Comparison of ENCODE assay signal across 8 cellular contexts in the genomic region with DNA sequence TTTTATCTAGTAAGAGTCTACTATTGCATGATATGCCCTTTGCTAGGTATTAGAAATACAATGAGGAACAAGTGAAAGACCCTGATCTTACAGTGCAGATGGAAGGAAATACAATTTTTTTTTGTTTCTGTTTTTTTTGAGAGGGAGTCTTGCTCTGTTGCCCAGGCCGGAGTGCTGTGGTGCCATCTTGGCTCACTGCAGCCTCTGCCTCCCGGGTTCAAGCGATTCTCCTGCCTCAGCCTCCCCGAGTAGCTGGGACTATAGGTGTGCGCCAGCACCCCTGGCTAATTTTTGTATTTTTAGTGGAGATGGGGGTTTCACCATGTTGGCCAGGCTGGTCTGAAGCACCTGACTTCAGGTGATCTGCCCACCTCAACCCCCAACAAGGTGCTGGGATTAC. TPM values are rescaled to one million over a fixed set of nuclear protein-coding genes. Genes with fewer than 3 reads are reported as not detected.
A peak's percentile ranks its signal among the peaks of the same experiment; 100 is the strongest.
DNase-seq lines count a peak whose midpoint lies in the region; ATAC-seq, FAIRE-seq and TF ChIP-seq lines count a peak whose summit lies in the region.
"Not testable (repeated sequence)": the region's sequence is repeated elsewhere in the genome, so short reads cannot be mapped to it uniquely, and the experiment has no call there.
"Had no signal": no experiment of that assay in that cellular context is flagged by ENCODE, and none has a peak within 500 bp of the region (broad histone marks: within the 10 kb centered on the region; RNA-seq: fewer than 3 reads in every experiment).

No MANE protein-coding gene starts in this region.

- H3K9me3 ChIP-seq in Caco-2; K562 (replicated peaks; ENCODE audit: control insufficient read depth, insufficient read depth, low read depth, low read length); cardiac muscle cell (ENCODE audit: low read depth); HepG2 (ENCODE audit: low read length); trophoblast cell (ENCODE audit: insufficient read depth, low read depth, low read length): not testable (repeated sequence)

- not testable (repeated sequence) for H3K18ac ChIP-seq in trophoblast cell (ENCODE audit: low read length)

- in situ Hi-C loops in K562 (cut with MboI); HepG2 (cut with HindIII; ENCODE audit: extremely low pct_ligation_motif_present, low pct_unique_long_range_greater_than_20kb): not testable (repeated sequence)

- not testable (repeated sequence) for H3K27me3 ChIP-seq in Caco-2 (replicated peaks; ENCODE audit: control insufficient read depth, insufficient read depth, low read length); K562 (ENCODE audit: control insufficient read depth in 2 of 2, insufficient read depth in 2 of 2, low read length in 2 of 2); cardiac muscle cell; HepG2 (ENCODE audit: control insufficient read depth in 1 of 2, insufficient read depth in 2 of 2, low read length in 2 of 2); trophoblast cell (ENCODE audit: insufficient read depth, low read length)

- H3K4me3 Mint-ChIP-seq in Caco-2 (ENCODE audit: unreplicated experiment); WTC11: not testable (repeated sequence)
- H3K4me3 Mint-ChIP-seq in neural crest cell, result peak overlapping the region; percentile 52

- H4K20me1 ChIP-seq in K562 (replicated peaks; ENCODE audit: control insufficient read depth, insufficient read depth, low read length), result not testable (repeated sequence)
- H4K20me1 ChIP-seq in HepG2 (ENCODE audit: insufficient read depth, low read length), result peaks cover 55% of the 10 kb centered on the region

- TF ChIP-seq RAD21 in K562 (CRISPR knock-in tag; conservative IDR thresholded peaks at IDR 0.05 in 1 of 2, IDR thresholded peaks at IDR 0.05 in 1 of 2); HepG2 (CRISPR knock-in tag; IDR thresholded peaks at IDR 0.05): not testable (repeated sequence)

- H3K79me2 ChIP-seq in K562 (ENCODE audit: control insufficient read depth, insufficient read depth, low read length), result peaks cover 99% of the 10 kb centered on the region
- peaks cover 97% of the 10 kb centered on the region for H3K79me2 ChIP-seq in HepG2 (ENCODE audit: insufficient read depth, low read length)
- H3K79me2 ChIP-seq in trophoblast cell (ENCODE audit: control insufficient read depth, insufficient read depth, low read length, poor library complexity), result peaks cover 35% of the 10 kb centered on the region

- not testable (repeated sequence) for H3K9me3 Mint-ChIP-seq in Caco-2 (ENCODE audit: unreplicated experiment); WTC11; neural crest cell

- peak overlapping the region; percentile 4 for H3K27ac Mint-ChIP-seq in Caco-2 (ENCODE audit: unreplicated experiment)
- not testable (repeated sequence) for H3K27ac Mint-ChIP-seq in WTC11; neural crest cell (ENCODE audit: unreplicated experiment)

- intact Hi-C loops in Caco-2 (cut with micrococcal nuclease; ENCODE audit: unreplicated experiment); K562 (cut with micrococcal nuclease); HepG2 (cut with micrococcal nuclease; ENCODE audit: unreplicated experiment): not testable (repeated sequence)

- not testable (repeated sequence) for H2BK12ac ChIP-seq in trophoblast cell (ENCODE audit: low read length)

- CTCF ChIA-PET in Caco-2 (lab: Charles Lee), result interaction anchor here (1.1 to 1.7 kb wide), 2 partner anchors 12 to 24 kb away, joined by 4 to 9 read pairs (median 5); no protein-coding TSS in a partner anchor
- CTCF ChIA-PET in WTC11 (lab: Charles Lee), result interaction anchor here (0.7 kb wide), 1 partner anchor 24 kb away, joined by 3 read pairs; no protein-coding TSS in a partner anchor
- CTCF ChIA-PET in K562 (lab: Yijun Ruan, JAX; ENCODE audit: low intra/inter-chr PET ratio); HepG2 (lab: Yijun Ruan, JAX; ENCODE audit: low intra/inter-chr PET ratio, low total read pairs): not testable (repeated sequence)

- not testable (repeated sequence) for H2BK5ac ChIP-seq in trophoblast cell (ENCODE audit: low read depth, low read length, poor library complexity)

- not testable (repeated sequence) for FAIRE-seq in K562 (lab: Jason Lieb, UNC); HepG2 (lab: Jason Lieb, UNC)

- H3K36me3 ChIP-seq in Caco-2 (ENCODE audit: control insufficient read depth, insufficient read depth, low read length) (peaks cover 11% of the 10 kb centered on the region), K562 (ENCODE audit: control insufficient read depth, insufficient read depth, low read length) (peaks cover 82% of the 10 kb centered on the region), HepG2 (replicated peaks in 1 of 2; ENCODE audit: control insufficient read depth in 1 of 2, insufficient read depth in 2 of 2, low read length in 2 of 2) (peaks cover 11 to 30% of the 10 kb centered on the region in 2 experiments), trophoblast cell (ENCODE audit: control insufficient read depth in 1 of 2, insufficient read depth in 2 of 2, low read length in 2 of 2) (peaks cover 14 to 30% of the 10 kb centered on the region in 2 experiments)
- H3K36me3 ChIP-seq in cardiac muscle cell, result not testable (repeated sequence)

- H3K4me3 ChIP-seq in Caco-2 (ENCODE audit: low read depth, low read length); K562; cardiac muscle cell; HepG2 (replicated peaks in 1 of 3; ENCODE audit: insufficient read depth in 1 of 3, low read depth in 2 of 3, low read length in 3 of 3); trophoblast cell (ENCODE audit: low read depth, low read length): not testable (repeated sequence)

- H3K23ac ChIP-seq in trophoblast cell (ENCODE audit: low read length), result not testable (repeated sequence)

- DNase-seq in Caco-2, result peak in 1 of 2 experiments; percentile 19
- not testable (repeated sequence) for DNase-seq in WTC11 (ENCODE audit: low spot score); K562 (ENCODE audit: extremely low read depth in 1 of 4, low spot score in 3 of 4); cardiac muscle cell (ENCODE audit: low read depth in 1 of 2, low spot score in 1 of 2); HepG2 (ENCODE audit: low spot score); neural crest cell (ENCODE audit: low read depth, low spot score); trophoblast cell

- not testable (repeated sequence) for H3K9ac ChIP-seq in K562 (ENCODE audit: insufficient read depth in 1 of 2, low read depth in 2 of 2, low read length in 2 of 2); HepG2 (ENCODE audit: insufficient read depth, low read depth, low read length); trophoblast cell (ENCODE audit: low read length)

- not testable (repeated sequence) for H3K9me1 ChIP-seq in K562 (ENCODE audit: control insufficient read depth, insufficient read depth, low read length)

- H4K8ac ChIP-seq in trophoblast cell (ENCODE audit: low read depth, low read length), result not testable (repeated sequence)

- TF ChIP-seq CTCF in Caco-2 (IDR thresholded peaks at IDR 0.05; ENCODE audit: insufficient read depth in 1 of 2, low read depth in 1 of 2, low read length in 1 of 2, severe bottlenecking in 1 of 2, unreplicated experiment in 1 of 2); WTC11 (IDR thresholded peaks at IDR 0.05); K562 (IDR thresholded peaks at IDR 0.05 in 2 of 3, conservative IDR thresholded peaks at IDR 0.05 in 1 of 3; ENCODE audit: insufficient read depth in 2 of 3, low read depth in 1 of 3, low read length in 3 of 3); cardiac muscle cell (IDR thresholded peaks at IDR 0.05; ENCODE audit: low read depth, low read length); HepG2 (CRISPR knock-in tag; IDR thresholded peaks at IDR 0.05); neural crest cell (conservative IDR thresholded peaks at IDR 0.05): not testable (repeated sequence)

- H4K12ac ChIP-seq in trophoblast cell (ENCODE audit: low read depth, low read length), result not testable (repeated sequence)

- TF ChIP-seq EP300 in K562 (IDR thresholded peaks at IDR 0.05; ENCODE audit: low read length); HepG2 (IDR thresholded peaks at IDR 0.05; ENCODE audit: low read depth in 2 of 2, low read length in 2 of 2); HepG2 (CRISPR knock-in tag; IDR thresholded peaks at IDR 0.05; ENCODE audit: borderline replicate concordance): not testable (repeated sequence)

- not testable (repeated sequence) for TF ChIP-seq POLR2A in K562 (conservative IDR thresholded peaks at IDR 0.05); HepG2 (IDR thresholded peaks at IDR 0.05; ENCODE audit: insufficient read depth in 1 of 2, low read depth in 2 of 2, low read length in 2 of 2)

- 96% methylated on average over 5 of the region's 5 CpGs for WGBS in K562 (ENCODE audit: insufficient coverage, low coverage, missing lambda C conversion rate)
- WGBS in HepG2 (ENCODE audit: low lambda C conversion rate), result 100% methylated on average over 5 of the region's 5 CpGs
- no CpG with 5 or more reads among the region's 5 CpGs for WGBS in trophoblast cell (ENCODE audit: extremely low coverage, insufficient coverage, insufficient read length)

- H2AFZ ChIP-seq in K562 (ENCODE audit: low read depth, low read length); HepG2 (ENCODE audit: low read length); trophoblast cell (ENCODE audit: insufficient read depth, low read length, poor library complexity): not testable (repeated sequence)

- H3K14ac ChIP-seq in trophoblast cell (ENCODE audit: low read length), result not testable (repeated sequence)

- not testable (repeated sequence) for H4K91ac ChIP-seq in trophoblast cell (ENCODE audit: low read depth, low read length)

- H3K4me1 Mint-ChIP-seq in Caco-2 (ENCODE audit: low read depth, unreplicated experiment) (peaks cover 82% of the 10 kb centered on the region), WTC11 (peaks cover 72% of the 10 kb centered on the region), neural crest cell (peaks cover 79% of the 10 kb centered on the region)

- H3K4me1 ChIP-seq in Caco-2 (peaks cover 85% of the 10 kb centered on the region), K562 (replicated peaks in 1 of 2; ENCODE audit: control insufficient read depth in 2 of 2, insufficient read depth in 2 of 2, low read length in 2 of 2) (peaks cover 8 to 12% of the 10 kb centered on the region in 2 experiments; a peak in 4 of 5 replicates), cardiac muscle cell (ENCODE audit: low read depth) (peaks cover 44% of the 10 kb centered on the region), HepG2 (ENCODE audit: insufficient read depth, low read length) (peaks cover 100% of the 10 kb centered on the region), trophoblast cell (ENCODE audit: control insufficient read depth in 1 of 2, insufficient read depth in 2 of 2, low read length in 2 of 2) (peaks cover 14 to 20% of the 10 kb centered on the region in 2 experiments)

- H2AK5ac ChIP-seq in trophoblast cell (ENCODE audit: low read length), result not testable (repeated sequence)

- not testable (repeated sequence) for H3K27me3 Mint-ChIP-seq in Caco-2 (ENCODE audit: insufficient read depth, unreplicated experiment); WTC11 (ENCODE audit: low read depth); neural crest cell (ENCODE audit: low read depth)

- peaks cover 15% of the 10 kb centered on the region for H3K79me1 ChIP-seq in trophoblast cell (ENCODE audit: low read length)

- not testable (repeated sequence) for H3K27ac ChIP-seq in K562 (ENCODE audit: extremely low read depth, low read depth, low read length); trophoblast cell (ENCODE audit: low read depth, low read length)
- H3K27ac ChIP-seq in cardiac muscle cell (peak overlapping the region; percentile 45), HepG2 (ENCODE audit: extremely low read length, insufficient read depth, low read length) (peak overlapping the region; percentile 34)

- peaks cover 95% of the 10 kb centered on the region for H3K36me3 Mint-ChIP-seq in Caco-2 (ENCODE audit: insufficient read depth, unreplicated experiment)
- H3K36me3 Mint-ChIP-seq in WTC11, result peaks cover 37% of the 10 kb centered on the region
- H3K36me3 Mint-ChIP-seq in neural crest cell (ENCODE audit: low read depth), result peaks cover 21% of the 10 kb centered on the region

- H2BK120ac ChIP-seq in trophoblast cell (ENCODE audit: insufficient read depth, low read length, poor library complexity), result not testable (repeated sequence)

- not testable (repeated sequence) for BruUV-seq in Caco-2 (replicated peaks; lab: Mats Ljungman, UMichigan); K562 (replicated peaks; lab: Mats Ljungman, UMichigan); HepG2 (replicated peaks; lab: Mats Ljungman, UMichigan)

- H3K4ac ChIP-seq in trophoblast cell (ENCODE audit: low read depth, low read length), result peak overlapping the region; percentile 86

- ATAC-seq in WTC11, K562, HepG2: not testable (repeated sequence)

- POLR2A ChIA-PET in Caco-2 (lab: Charles Lee), result interaction anchor here (0.6 to 0.7 kb wide), 2 partner anchors 11 to 15 kb away, joined by 7 to 10 read pairs; no protein-coding TSS in a partner anchor
- POLR2A ChIA-PET in WTC11 (lab: Charles Lee), result not testable (repeated sequence)
- POLR2A ChIA-PET in K562 (lab: Yijun Ruan, JAX), result interaction anchor here (0.6 to 1.8 kb wide), 4 partner anchors 9 to 31 kb away, joined by 3 to 6 read pairs (median 3); no protein-coding TSS in a partner anchor
- POLR2A ChIA-PET in HepG2 (lab: Yijun Ruan, JAX), result interaction anchor here (1.1 to 5.3 kb wide), 3 partner anchors 12 to 47 kb away, joined by 5 to 61 read pairs (median 6); a partner anchor contains a TSS

- H3K4me2 ChIP-seq in K562 (ENCODE audit: insufficient read depth, low read length); HepG2 (ENCODE audit: low read depth, low read length); trophoblast cell (ENCODE audit: low read length): not testable (repeated sequence)

RNA-seq across cellular contexts. Expression of a gene that starts 11.7 kb away (rescaled TPM):
- total RNA-seq in Caco-2 (2022), result 583 and 601 TPM in 2 replicates
- 392 to 434 TPM (median 423 TPM) in 3 replicates for total RNA-seq in WTC11 (2021)
- 94.9 and 96.9 TPM in 2 replicates for total RNA-seq in K562 (2011; cell fraction: chromatin; rRNA removed; ENCODE audit: low replicate concordance)
- 61.6 and 67.2 TPM in 2 replicates for total RNA-seq in K562 (2011; cell fraction: nucleolus; rRNA removed)
- total RNA-seq in K562 (2011; cell fraction: nucleoplasm; rRNA removed), result 82.5 and 120 TPM in 2 replicates
- total RNA-seq in K562 (2014; rRNA removed), result 53.6 and 61.6 TPM in 2 replicates
- 64.8 and 66.8 TPM in 2 replicates for total RNA-seq in K562 (2014; rRNA removed; fragmentation: Illumina TruSeq; extraction: Trizol)
- total RNA-seq in K562 (2015; rRNA removed; fragmentation: Illumina TruSeq; extraction: Trizol), result 65.5 and 72.0 TPM in 2 replicates
- total RNA-seq in K562 (2021), result 291 and 318 TPM in 2 replicates
- 27.4 and 31.8 TPM in 2 replicates for polyA plus RNA-seq in K562 (2011; rRNA removed)
- polyA plus RNA-seq in K562 (2011; cell fraction: cytosol; rRNA removed), result 27.0 and 46.4 TPM in 2 replicates
- 52.8 and 86.1 TPM in 2 replicates for polyA plus RNA-seq in K562 (2011; cell fraction: nucleus; rRNA removed)
- polyA plus RNA-seq in K562 (2012), result 50.4 and 60.4 TPM in 2 replicates
- polyA plus RNA-seq in K562 (2014; fragmentation: Illumina TruSeq; extraction: Trizol), result 71.8 and 80.4 TPM in 2 replicates
- 10 to 100 TPM; 13.0 to 13.8 TPM for polyA plus RNA-seq in K562 (2014; fragmentation: Nextera tagmentation; extraction: Ambion mirVana)
- polyA plus RNA-seq in K562 (2014; rRNA removed), result 41.5 and 47.2 TPM in 2 replicates
- 59.8 and 69.5 TPM in 2 replicates for polyA minus RNA-seq in K562 (2011; rRNA and poly(A)+ RNA removed)
- polyA minus RNA-seq in K562 (2011; cell fraction: cytosol; rRNA and poly(A)+ RNA removed), result 92.6 and 107 TPM in 2 replicates
- polyA minus RNA-seq in K562 (2011; cell fraction: nucleus; rRNA and poly(A)+ RNA removed), result 27.3 and 40.9 TPM in 2 replicates
- 55.1 and 74.0 TPM in 2 replicates for total RNA-seq in cardiac muscle cell
- 18.7 and 41.7 TPM in 2 replicates for polyA plus RNA-seq in cardiac muscle cell
- 75.1 and 116 TPM in 2 replicates for total RNA-seq in HepG2 (2016; rRNA removed; fragmentation: Illumina TruSeq; extraction: Trizol)
- 9.9 and 10.7 TPM in 2 replicates for total RNA-seq in HepG2 (2016; cell fraction: cytosol; rRNA removed; fragmentation: Illumina TruSeq; extraction: Trizol; ENCODE audit: low read depth)
- 72.3 and 98.1 TPM in 2 replicates for total RNA-seq in HepG2 (2016; cell fraction: insoluble cytoplasmic fraction; rRNA removed; fragmentation: Illumina TruSeq; extraction: Trizol)
- total RNA-seq in HepG2 (2016; cell fraction: membrane; rRNA removed; fragmentation: Illumina TruSeq; extraction: Trizol), result 48.4 and 51.3 TPM in 2 replicates
- 85.9 and 101 TPM in 2 replicates for total RNA-seq in HepG2 (2016; cell fraction: nucleus; rRNA removed; fragmentation: Illumina TruSeq; extraction: Trizol)
- 29.0 and 29.7 TPM in 2 replicates for polyA plus RNA-seq in HepG2 (2011; rRNA removed)
- 20.8 and 22.5 TPM in 2 replicates for polyA plus RNA-seq in HepG2 (2011; cell fraction: cytosol; rRNA removed)
- 55.5 and 77.0 TPM in 2 replicates for polyA plus RNA-seq in HepG2 (2011; cell fraction: nucleus; rRNA removed)
- 38.7 and 44.9 TPM in 2 replicates for polyA plus RNA-seq in HepG2 (2012)
- 5.3 and 5.9 TPM in 2 replicates for polyA plus RNA-seq in HepG2 (2016; cell fraction: cytosol; fragmentation: Illumina TruSeq; extraction: Trizol; ENCODE audit: low read depth)
- polyA plus RNA-seq in HepG2 (2016; cell fraction: insoluble cytoplasmic fraction; fragmentation: Illumina TruSeq; extraction: Trizol; ENCODE audit: low read depth), result 74.2 and 94.4 TPM in 2 replicates
- polyA plus RNA-seq in HepG2 (2016; cell fraction: membrane; fragmentation: Illumina TruSeq; extraction: Trizol; ENCODE audit: low read depth), result 16.6 and 19.1 TPM in 2 replicates
- 92.5 and 99.5 TPM in 2 replicates for polyA plus RNA-seq in HepG2 (2016; cell fraction: nucleus; fragmentation: Illumina TruSeq; extraction: Trizol; ENCODE audit: insufficient read depth, low read depth)
- 12.9 and 68.2 TPM in 2 replicates for polyA minus RNA-seq in HepG2 (2011; rRNA and poly(A)+ RNA removed; ENCODE audit: low replicate concordance)
- polyA minus RNA-seq in HepG2 (2011; cell fraction: cytosol; rRNA and poly(A)+ RNA removed), result 68.9 and 72.7 TPM in 2 replicates
- 66.3 and 72.9 TPM in 2 replicates for polyA minus RNA-seq in HepG2 (2011; cell fraction: nucleus; rRNA and poly(A)+ RNA removed)
- 536 and 543 TPM in 2 replicates for total RNA-seq in neural crest cell
- polyA plus RNA-seq in trophoblast cell (2013), result 159 and 165 TPM in 2 replicates
- total RNA-seq: CD4-positive, alpha-beta memory T cell had no signal
- polyA plus RNA-seq: CD4-positive, alpha-beta memory T cell had no signal

RNA-seq across cellular contexts. Expression of a gene that starts 40.5 kb away (rescaled TPM):
- total RNA-seq in Caco-2 (2022) (0.59 and 0.63 TPM in 2 replicates), WTC11 (2021) (0.39 TPM in 1 of 3 replicates, not detected in the others), K562 (2014; rRNA removed) (not detected in 2 replicates), K562 (2014; rRNA removed; fragmentation: Illumina TruSeq; extraction: Trizol) (not detected in 2 replicates), K562 (2015; rRNA removed; fragmentation: Illumina TruSeq; extraction: Trizol) (not detected in 2 replicates), K562 (2021) (not detected in 2 replicates), cardiac muscle cell (not detected in 2 replicates), HepG2 (2016; rRNA removed; fragmentation: Illumina TruSeq; extraction: Trizol) (0.73 TPM in 1 of 2 replicates, not detected in the other), neural crest cell (not detected in 2 replicates)
- not detected in 2 replicates for total RNA-seq in K562 (2011; cell fraction: chromatin; rRNA removed; ENCODE audit: low replicate concordance)
- not detected in 2 replicates for total RNA-seq in K562 (2011; cell fraction: nucleolus; rRNA removed)
- total RNA-seq in K562 (2011; cell fraction: nucleoplasm; rRNA removed), result not detected in 2 replicates
- polyA plus RNA-seq in K562 (2011; rRNA removed) (0.15 TPM in 1 of 2 replicates, not detected in the other), K562 (2014; fragmentation: Illumina TruSeq; extraction: Trizol) (not detected in 2 replicates), K562 (2014; fragmentation: Nextera tagmentation; extraction: Ambion mirVana) (under 1 TPM in 1 of 2 experiments, not detected in 1; 0.08 TPM), K562 (2014; rRNA removed) (0.12 TPM in 1 of 2 replicates, not detected in the other), cardiac muscle cell (0.66 TPM in 1 of 2 replicates, not detected in the other), HepG2 (2011; rRNA removed) (0.55 and 0.70 TPM in 2 replicates)
- not detected in 2 replicates for polyA plus RNA-seq in K562 (2011; cell fraction: cytosol; rRNA removed)
- not detected in 2 replicates for polyA plus RNA-seq in K562 (2011; cell fraction: nucleus; rRNA removed)
- 0.16 TPM in 1 of 2 replicates, not detected in the other for polyA plus RNA-seq in K562 (2012)
- not detected in 2 replicates for polyA minus RNA-seq in K562 (2011; rRNA and poly(A)+ RNA removed)
- polyA minus RNA-seq in K562 (2011; cell fraction: cytosol; rRNA and poly(A)+ RNA removed), result not detected in 2 replicates
- not detected in 2 replicates for polyA minus RNA-seq in K562 (2011; cell fraction: nucleus; rRNA and poly(A)+ RNA removed)
- total RNA-seq in HepG2 (2016; cell fraction: cytosol; rRNA removed; fragmentation: Illumina TruSeq; extraction: Trizol; ENCODE audit: low read depth), result 0.71 and 1.1 TPM in 2 replicates
- 0.39 and 0.52 TPM in 2 replicates for total RNA-seq in HepG2 (2016; cell fraction: insoluble cytoplasmic fraction; rRNA removed; fragmentation: Illumina TruSeq; extraction: Trizol)
- 0.38 and 0.46 TPM in 2 replicates for total RNA-seq in HepG2 (2016; cell fraction: membrane; rRNA removed; fragmentation: Illumina TruSeq; extraction: Trizol)
- not detected in 2 replicates for total RNA-seq in HepG2 (2016; cell fraction: nucleus; rRNA removed; fragmentation: Illumina TruSeq; extraction: Trizol)
- polyA plus RNA-seq in HepG2 (2011; cell fraction: cytosol; rRNA removed), result 0.20 TPM in 1 of 2 replicates, not detected in the other
- polyA plus RNA-seq in HepG2 (2011; cell fraction: nucleus; rRNA removed), result not detected in 2 replicates
- 0.56 TPM in 1 of 2 replicates, not detected in the other for polyA plus RNA-seq in HepG2 (2012)
- 1.2 and 2.0 TPM in 2 replicates for polyA plus RNA-seq in HepG2 (2016; cell fraction: cytosol; fragmentation: Illumina TruSeq; extraction: Trizol; ENCODE audit: low read depth)
- 0.86 TPM in 1 of 2 replicates, not detected in the other for polyA plus RNA-seq in HepG2 (2016; cell fraction: insoluble cytoplasmic fraction; fragmentation: Illumina TruSeq; extraction: Trizol; ENCODE audit: low read depth)
- 0.58 and 0.61 TPM in 2 replicates for polyA plus RNA-seq in HepG2 (2016; cell fraction: membrane; fragmentation: Illumina TruSeq; extraction: Trizol; ENCODE audit: low read depth)
- polyA plus RNA-seq in HepG2 (2016; cell fraction: nucleus; fragmentation: Illumina TruSeq; extraction: Trizol; ENCODE audit: insufficient read depth, low read depth), result not detected in 2 replicates
- not detected in 2 replicates for polyA minus RNA-seq in HepG2 (2011; rRNA and poly(A)+ RNA removed; ENCODE audit: low replicate concordance)
- not detected in 2 replicates for polyA minus RNA-seq in HepG2 (2011; cell fraction: cytosol; rRNA and poly(A)+ RNA removed)
- polyA minus RNA-seq in HepG2 (2011; cell fraction: nucleus; rRNA and poly(A)+ RNA removed), result not detected in 2 replicates
- 0.52 and 1.00 TPM in 2 replicates for polyA plus RNA-seq in trophoblast cell (2013)
- total RNA-seq: CD4-positive, alpha-beta memory T cell had no signal
- polyA plus RNA-seq: CD4-positive, alpha-beta memory T cell had no signal
